ENCODE assay signal across 12 cellular contexts in the genomic region with DNA sequence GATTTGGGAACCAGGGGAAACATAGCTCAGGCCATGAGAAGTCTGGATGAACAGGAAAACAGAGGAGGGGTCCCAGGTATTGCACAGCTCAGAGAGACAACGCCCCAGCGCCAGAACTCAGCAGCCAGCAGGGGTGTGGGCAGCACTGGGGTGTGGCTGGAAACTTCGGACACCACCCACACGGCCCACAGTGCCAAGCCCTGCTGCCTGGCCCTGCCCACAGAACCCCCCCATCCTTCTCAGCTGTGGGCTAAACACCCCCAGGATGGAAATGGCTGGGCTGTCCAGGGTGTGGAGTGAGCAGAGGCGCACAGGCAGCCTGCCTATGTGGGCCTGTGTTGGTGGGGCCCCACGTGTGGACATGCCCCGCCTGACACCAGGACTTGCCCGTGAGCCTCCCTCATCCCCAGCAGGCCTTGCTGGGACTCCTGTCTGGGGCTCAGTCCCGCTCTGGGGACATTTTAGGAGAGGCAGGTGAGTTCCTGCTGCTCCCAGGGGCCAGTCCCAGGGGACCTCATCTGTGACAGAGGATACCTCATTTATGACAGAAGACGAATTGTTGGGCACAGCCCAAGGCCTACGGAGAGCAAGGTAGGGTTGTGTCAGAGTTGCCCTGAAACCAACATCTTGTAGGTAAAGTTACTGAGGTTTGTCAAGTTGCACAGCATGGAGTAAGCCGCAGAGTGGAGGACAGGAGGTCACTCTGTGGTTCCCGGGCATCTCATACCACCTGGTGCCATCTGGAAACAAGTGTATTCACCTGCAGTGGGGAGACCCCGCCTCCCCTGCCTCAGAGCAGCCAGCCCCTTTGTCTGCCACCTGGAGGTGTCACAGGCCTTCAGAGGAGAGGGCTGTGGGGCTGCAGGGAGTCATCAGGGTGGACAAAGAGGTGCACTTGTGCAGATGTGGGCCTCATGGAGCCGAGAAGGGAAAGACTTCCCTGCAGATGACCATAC.
DNase-seq lines count a peak whose midpoint lies in the region; ATAC-seq and TF ChIP-seq lines count a peak whose summit lies in the region.
"Had no signal": no experiment of that assay in that cellular context is flagged by ENCODE, and none has a peak within 500 bp of the region (broad histone marks: within the 10 kb centered on the region; RNA-seq: fewer than 3 reads in every experiment).

No MANE protein-coding gene starts in this region.

- H3K27ac ChIP-seq in foreskin keratinocyte = peak overlapping the region; percentile 57

- H3K36me3 ChIP-seq in MG63 = no peaks in the 10 kb centered on the region
- H3K36me3 ChIP-seq: colonic mucosa had no signal

- H3K4me3 Mint-ChIP-seq in activated T-cell treated with anti-CD3 and anti-CD28 coated beads, Interleukin-2, amount 50 U/mL, for 4 hours = no peak overlapping the region
- peak overlapping the region; percentile 40 for H3K4me3 Mint-ChIP-seq in activated CD4-positive, alpha-beta memory T cell treated with anti-CD3 and anti-CD28 coated beads, Interleukin-2, amount 10 ng/mL, durations not matched to agents 7 days and 5 days
- H3K4me3 Mint-ChIP-seq in type B pancreatic cell = no peak overlapping the region
- H3K4me3 Mint-ChIP-seq: B cell, memory B cell had no signal

- H3K4me1 Mint-ChIP-seq in activated T-cell treated with anti-CD3 and anti-CD28 coated beads, Interleukin-2, amount 50 U/mL, for 4 hours (ENCODE audit: low read depth) = peaks cover 34% of the 10 kb centered on the region
- peaks cover 58% of the 10 kb centered on the region for H3K4me1 Mint-ChIP-seq in activated CD4-positive, alpha-beta memory T cell treated with anti-CD3 and anti-CD28 coated beads, Interleukin-2, amount 10 ng/mL, durations not matched to agents 7 days and 5 days
- peaks cover 5% of the 10 kb centered on the region for H3K4me1 Mint-ChIP-seq in type B pancreatic cell (ENCODE audit: unreplicated experiment)

- ATAC-seq in activated T-cell treated with anti-CD3 and anti-CD28 coated beads, Interleukin-2, amount 50 U/mL, for 4 hours = peak; percentile 37 to 55
- ATAC-seq in foreskin keratinocyte = peak; percentile 1
- ATAC-seq in HG03196 (IDR thresholded peaks at IDR 0.05; ENCODE audit: unreplicated experiment) = no peak

- H3K4me3 ChIP-seq in MG63 = no peak overlapping the region
- H3K4me3 ChIP-seq: colonic mucosa had no signal

- H3K36me3 Mint-ChIP-seq in activated T-cell treated with anti-CD3 and anti-CD28 coated beads, Interleukin-2, amount 50 U/mL, for 4 hours (ENCODE audit: insufficient read depth) = no peaks in the 10 kb centered on the region
- peaks cover 17% of the 10 kb centered on the region for H3K36me3 Mint-ChIP-seq in activated CD4-positive, alpha-beta memory T cell treated with anti-CD3 and anti-CD28 coated beads, Interleukin-2, amount 10 ng/mL, durations not matched to agents 7 days and 5 days (ENCODE audit: low read depth)
- no peaks in the 10 kb centered on the region for H3K36me3 Mint-ChIP-seq in type B pancreatic cell

- H3K27me3 Mint-ChIP-seq in activated T-cell treated with anti-CD3 and anti-CD28 coated beads, Interleukin-2, amount 50 U/mL, for 4 hours (ENCODE audit: low read depth) = no peaks in the 10 kb centered on the region
- no peaks in the 10 kb centered on the region for H3K27me3 Mint-ChIP-seq in activated CD4-positive, alpha-beta memory T cell treated with anti-CD3 and anti-CD28 coated beads, Interleukin-2, amount 10 ng/mL, durations not matched to agents 7 days and 5 days
- no peaks in the 10 kb centered on the region for H3K27me3 Mint-ChIP-seq in type B pancreatic cell
- H3K27me3 Mint-ChIP-seq: B cell had no signal

- H3K27ac Mint-ChIP-seq in activated CD4-positive, alpha-beta memory T cell treated with anti-CD3 and anti-CD28 coated beads, Interleukin-2, amount 10 ng/mL, durations not matched to agents 7 days and 5 days = peak overlapping the region; percentile 92
- no peak overlapping the region for H3K27ac Mint-ChIP-seq in type B pancreatic cell
- H3K27ac Mint-ChIP-seq: B cell, memory B cell had no signal

- no peaks in the 10 kb centered on the region for H3K9me3 ChIP-seq in MG63
- H3K9me3 ChIP-seq: colonic mucosa had no signal

- TF ChIP-seq CTCF in foreskin keratinocyte (conservative IDR thresholded peaks at IDR 0.05) = no peak
- no peak for TF ChIP-seq CTCF in type B pancreatic cell (conservative IDR thresholded peaks at IDR 0.05)

- H3K4me1 ChIP-seq in foreskin keratinocyte = peaks cover 19% of the 10 kb centered on the region

- DNase-seq in activated T-cell treated with anti-CD3 and anti-CD28 coated beads, Interleukin-2, amount 50 U/mL, for 4 hours = no peak
- DNase-seq in activated T-cell treated with anti-CD3 and anti-CD28 coated beads for 4 hours = no peak
- DNase-seq in activated CD4-positive, alpha-beta memory T cell treated with anti-CD3 and anti-CD28 coated beads, Interleukin-2, amount 10 ng/mL, durations not matched to agents 7 days and 5 days = peak; percentile 16
- no peak for DNase-seq in foreskin keratinocyte
- DNase-seq in type B pancreatic cell (ENCODE audit: extremely low spot score, unreplicated experiment) = peak; percentile 56
- DNase-seq in MG63 = no peak
- DNase-seq in activated naive CD4-positive, alpha-beta T cell treated with Interleukin-2 at 50 U/mL for 16 hours = no peak
- DNase-seq: activated gamma-delta T cell treated with Interleukin-2 at 50 U/mL for 16 hours, colonic mucosa had no signal

- CTCF ChIA-PET in activated CD4-positive, alpha-beta memory T cell treated with anti-CD3 and anti-CD28 coated beads, Interleukin-2, amount 10 ng/mL, durations not matched to agents 7 days and 5 days (lab: Charles Lee) = interaction anchor here (1.0 to 5.0 kb wide), 4 partner anchors 9 to 75 kb away, joined by 3 to 32 read pairs (median 9); no protein-coding TSS in a partner anchor

- POLR2A ChIA-PET in activated CD4-positive, alpha-beta memory T cell treated with anti-CD3 and anti-CD28 coated beads, Interleukin-2, amount 10 ng/mL, durations not matched to agents 7 days and 5 days (lab: Charles Lee) = interaction anchor here (0.7 to 7.1 kb wide), 15 partner anchors 8 to 248 kb away, joined by 3 to 132 read pairs (median 8); a partner anchor contains a TSS

- no peaks in the 10 kb centered on the region for H3K27me3 ChIP-seq in foreskin keratinocyte
- H3K27me3 ChIP-seq in MG63 = no peaks in the 10 kb centered on the region
- H3K27me3 ChIP-seq: colonic mucosa had no signal

- H3K9me3 Mint-ChIP-seq in activated T-cell treated with anti-CD3 and anti-CD28 coated beads, Interleukin-2, amount 50 U/mL, for 4 hours = no peaks in the 10 kb centered on the region
- H3K9me3 Mint-ChIP-seq in activated CD4-positive, alpha-beta memory T cell treated with anti-CD3 and anti-CD28 coated beads, Interleukin-2, amount 10 ng/mL, durations not matched to agents 7 days and 5 days = peaks cover 3% of the 10 kb centered on the region
- no peaks in the 10 kb centered on the region for H3K9me3 Mint-ChIP-seq in type B pancreatic cell
- H3K9me3 Mint-ChIP-seq: memory B cell had no signal

Comparison
In these comparisons a context has a peak if more than half of its experiments do, and no peak if none do; other contexts are left out.
1. DNase-seq: peak in activated CD4-positive, alpha-beta memory T cell treated with anti-CD3 and anti-CD28 coated beads, Interleukin-2, amount 10 ng/mL, durations not matched to agents 7 days and 5 days (single experiment) and type B pancreatic cell (single experiment); none in activated T-cell treated with anti-CD3 and anti-CD28 coated beads, Interleukin-2, amount 50 U/mL, for 4 hours (single experiment), activated T-cell treated with anti-CD3 and anti-CD28 coated beads for 4 hours (single experiment), foreskin keratinocyte (0 of 2), MG63 (single experiment) and activated naive CD4-positive, alpha-beta T cell treated with Interleukin-2 at 50 U/mL for 16 hours (single experiment).